In the genomic region with DNA sequence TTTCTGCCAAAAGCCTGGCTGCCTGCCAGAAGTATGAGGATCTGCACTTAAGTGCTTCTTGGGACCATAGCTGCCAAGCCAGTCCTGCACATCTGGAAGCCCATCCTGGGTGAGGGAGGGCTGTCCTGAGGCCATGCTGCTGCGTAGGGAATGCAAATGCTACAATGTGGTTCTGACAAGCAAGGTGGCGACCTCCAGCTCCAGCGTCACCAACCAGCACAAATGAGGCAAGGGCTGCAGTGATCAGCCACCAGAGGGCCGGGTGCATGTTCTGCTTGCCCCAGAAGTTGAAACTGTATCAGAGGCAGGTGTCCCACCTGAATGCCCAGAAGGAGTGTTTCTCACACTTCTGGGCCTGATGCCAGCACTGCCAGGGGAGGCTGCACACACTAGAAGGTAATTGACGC, we compare ENCODE assay signal across 1 cellular context.
TF ChIP-seq lines count a peak whose summit lies in the region.

No MANE protein-coding gene starts in this region.

TF ChIP-seq in HEK293, 187 proteins besides CTCF, POLR2A, EP300 and RAD21 (continued from another document):
- TF ChIP-seq ZNF843 (tag by site-specific recombination; IDR thresholded peaks at IDR 0.05) (no peak), ZNF521 (tag by site-specific recombination; IDR thresholded peaks at IDR 0.05) (no peak), ZNF585B (tag by site-specific recombination; IDR thresholded peaks at IDR 0.05) (no peak), EGR2 (tag by site-specific recombination; IDR thresholded peaks at IDR 0.05; ENCODE audit: low read depth) (no peak), ZNF10 (tag by site-specific recombination; IDR thresholded peaks at IDR 0.05) (no peak)
